In genomic region chr2:149586063-149586462, GRCh38 we compare ENCODE assay signal across 9 cellular contexts. TPM values are rescaled to one million over a fixed set of nuclear protein-coding genes. Genes with fewer than 3 reads are reported as not detected.
DNase-seq lines count a peak whose midpoint lies in the region; ATAC-seq and TF ChIP-seq lines count a peak whose summit lies in the region.
"Had no signal": no experiment of that assay in that cellular context is flagged by ENCODE, and none has a peak within 500 bp of the region (broad histone marks: within the 10 kb centered on the region; RNA-seq: fewer than 3 reads in every experiment).

No MANE protein-coding gene starts in this region.

- H3K4me3 ChIP-seq in AG09309 (ENCODE audit: control insufficient read depth, low read depth, low read length): peak overlapping the region; percentile 92
- peak overlapping the region; percentile 80 for H3K4me3 ChIP-seq in Jurkat, Clone E6-1 (ENCODE audit: low read length)
- H3K4me3 ChIP-seq in cardiac fibroblast (replicated peaks in 1 of 2; ENCODE audit: low read depth in 2 of 2, low read length in 2 of 2): peak overlapping the region; percentile 88 to 96

- no peak overlapping the region for H3K27ac ChIP-seq in foreskin keratinocyte

- DNase-seq in AG09309 (ENCODE audit: low read depth): no peak
- no peak for DNase-seq in Jurkat, Clone E6-1 (ENCODE audit: low read depth, low spot score)
- no peak for DNase-seq in cardiac fibroblast (ENCODE audit: low read depth in 2 of 2)
- DNase-seq in naive B cell: no peak
- DNase-seq in amniotic stem cell (lab: John Stamatoyannopoulos, UW): no peak
- DNase-seq in NCI-H1930 (lab: John Stamatoyannopoulos, UW): no peak
- no peak for DNase-seq in foreskin keratinocyte
- DNase-seq in CD1c-positive myeloid dendritic cell (ENCODE audit: extremely low spot score): no peak
- DNase-seq: KBM-7 had no signal

- H3K36me3 Mint-ChIP-seq in naive B cell: peaks cover 0 to 8% of the 10 kb centered on the region in 2 donors

- peaks cover 35 to 38% (median 37%) of the 10 kb centered on the region in 3 donors for H3K4me1 Mint-ChIP-seq in naive B cell

- ATAC-seq in naive B cell (ENCODE audit: low read depth in 2 of 2) (no peak), foreskin keratinocyte (no peak)

- H3K4me1 ChIP-seq in foreskin keratinocyte: peaks cover 11% of the 10 kb centered on the region

- peak overlapping the region in 5 of 6 donors; percentile 17 to 99 (median 47) for H3K27ac Mint-ChIP-seq in naive B cell

- peak overlapping the region; percentile 83 to 100 (median 96) for H3K4me3 Mint-ChIP-seq in naive B cell

- no peaks in the 10 kb centered on the region for H3K27me3 ChIP-seq in foreskin keratinocyte

- peaks cover 10 to 16% (median 13%) of the 10 kb centered on the region in 3 donors for H3K27me3 Mint-ChIP-seq in naive B cell

- TF ChIP-seq CTCF in AG09309 (IDR thresholded peaks at IDR 0.05; ENCODE audit: control insufficient read depth, insufficient read depth, low read depth, low read length, missing control alignments) (no peak), cardiac fibroblast (IDR thresholded peaks at IDR 0.05; ENCODE audit: low read depth, low read length) (no peak), foreskin keratinocyte (conservative IDR thresholded peaks at IDR 0.05) (no peak)

- peaks cover 0 to 3% (median 0%) of the 10 kb centered on the region in 7 donors for H3K9me3 Mint-ChIP-seq in naive B cell

RNA-seq across cellular contexts. Expression of gene MMADHC, which starts 1.5 kb away (rescaled TPM):
- polyA plus RNA-seq in Jurkat, Clone E6-1 (2012; ENCODE audit: insufficient read depth, insufficient read length): 154 TPM
- 100 to 1,000 TPM; 100 to 164 (median 137) TPM for polyA plus RNA-seq in naive B cell (ENCODE audit: low read depth in 6 of 6)
- 110 and 119 TPM in 2 replicates for total RNA-seq in foreskin keratinocyte
- polyA plus RNA-seq in foreskin keratinocyte: 90.0 and 97.7 TPM in 2 replicates
